1 cellular context compared by ENCODE assay signal in genomic region chr3:184017672-184018423, GRCh38.
TF ChIP-seq lines count a peak whose summit lies in the region.

Gene ABCC5, minus strand, starts transcription at chr3:184017884. Its CDS starts 3,492 bp downstream, at chr3:184014392.

TF ChIP-seq in HepG2, 621 proteins besides CTCF, POLR2A, EP300 and RAD21 (continued from another document and continues in another):
- TF ChIP-seq, protein P1, sequence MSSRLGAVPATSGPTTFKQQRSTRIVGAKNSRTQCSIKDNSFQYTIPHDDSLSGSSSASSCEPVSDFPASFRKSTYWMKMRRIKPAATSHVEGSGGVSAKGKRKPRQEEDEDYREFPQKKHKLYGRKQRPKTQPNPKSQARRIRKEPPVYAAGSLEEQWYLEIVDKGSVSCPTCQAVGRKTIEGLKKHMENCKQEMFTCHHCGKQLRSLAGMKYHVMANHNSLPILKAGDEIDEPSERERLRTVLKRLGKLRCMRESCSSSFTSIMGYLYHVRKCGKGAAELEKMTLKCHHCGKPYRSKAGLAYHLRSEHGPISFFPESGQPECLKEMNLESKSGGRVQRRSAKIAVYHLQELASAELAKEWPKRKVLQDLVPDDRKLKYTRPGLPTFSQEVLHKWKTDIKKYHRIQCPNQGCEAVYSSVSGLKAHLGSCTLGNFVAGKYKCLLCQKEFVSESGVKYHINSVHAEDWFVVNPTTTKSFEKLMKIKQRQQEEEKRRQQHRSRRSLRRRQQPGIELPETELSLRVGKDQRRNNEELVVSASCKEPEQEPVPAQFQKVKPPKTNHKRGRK (CRISPR knock-in tag; IDR thresholded peaks at IDR 0.05), result peak; percentile 65; the same call in 1 of the 2 replicates
- no peak for TF ChIP-seq RELA (CRISPR knock-in tag; IDR thresholded peaks at IDR 0.05)
- TF ChIP-seq MYPOP (CRISPR knock-in tag; IDR thresholded peaks at IDR 0.05), result peak; percentile 49; the same call in 1 of the 2 replicates
- TF ChIP-seq NCOA2 (CRISPR knock-in tag; IDR thresholded peaks at IDR 0.05), result no peak
- TF ChIP-seq GATA4 (IDR thresholded peaks at IDR 0.05; ENCODE audit: borderline replicate concordance, low read depth), result peak; percentile 50; the same call in 1 of the 2 replicates
- TF ChIP-seq CENPT (CRISPR knock-in tag; IDR thresholded peaks at IDR 0.05; ENCODE audit: low read depth), result no peak
- TF ChIP-seq SAP130 (CRISPR knock-in tag; IDR thresholded peaks at IDR 0.05; ENCODE audit: low read depth), result peak; percentile 81
- TF ChIP-seq MIER2 (CRISPR knock-in tag; IDR thresholded peaks at IDR 0.05), result no peak
- no peak for TF ChIP-seq ZNF770 (CRISPR knock-in tag; IDR thresholded peaks at IDR 0.05)
- TF ChIP-seq, protein P2, sequence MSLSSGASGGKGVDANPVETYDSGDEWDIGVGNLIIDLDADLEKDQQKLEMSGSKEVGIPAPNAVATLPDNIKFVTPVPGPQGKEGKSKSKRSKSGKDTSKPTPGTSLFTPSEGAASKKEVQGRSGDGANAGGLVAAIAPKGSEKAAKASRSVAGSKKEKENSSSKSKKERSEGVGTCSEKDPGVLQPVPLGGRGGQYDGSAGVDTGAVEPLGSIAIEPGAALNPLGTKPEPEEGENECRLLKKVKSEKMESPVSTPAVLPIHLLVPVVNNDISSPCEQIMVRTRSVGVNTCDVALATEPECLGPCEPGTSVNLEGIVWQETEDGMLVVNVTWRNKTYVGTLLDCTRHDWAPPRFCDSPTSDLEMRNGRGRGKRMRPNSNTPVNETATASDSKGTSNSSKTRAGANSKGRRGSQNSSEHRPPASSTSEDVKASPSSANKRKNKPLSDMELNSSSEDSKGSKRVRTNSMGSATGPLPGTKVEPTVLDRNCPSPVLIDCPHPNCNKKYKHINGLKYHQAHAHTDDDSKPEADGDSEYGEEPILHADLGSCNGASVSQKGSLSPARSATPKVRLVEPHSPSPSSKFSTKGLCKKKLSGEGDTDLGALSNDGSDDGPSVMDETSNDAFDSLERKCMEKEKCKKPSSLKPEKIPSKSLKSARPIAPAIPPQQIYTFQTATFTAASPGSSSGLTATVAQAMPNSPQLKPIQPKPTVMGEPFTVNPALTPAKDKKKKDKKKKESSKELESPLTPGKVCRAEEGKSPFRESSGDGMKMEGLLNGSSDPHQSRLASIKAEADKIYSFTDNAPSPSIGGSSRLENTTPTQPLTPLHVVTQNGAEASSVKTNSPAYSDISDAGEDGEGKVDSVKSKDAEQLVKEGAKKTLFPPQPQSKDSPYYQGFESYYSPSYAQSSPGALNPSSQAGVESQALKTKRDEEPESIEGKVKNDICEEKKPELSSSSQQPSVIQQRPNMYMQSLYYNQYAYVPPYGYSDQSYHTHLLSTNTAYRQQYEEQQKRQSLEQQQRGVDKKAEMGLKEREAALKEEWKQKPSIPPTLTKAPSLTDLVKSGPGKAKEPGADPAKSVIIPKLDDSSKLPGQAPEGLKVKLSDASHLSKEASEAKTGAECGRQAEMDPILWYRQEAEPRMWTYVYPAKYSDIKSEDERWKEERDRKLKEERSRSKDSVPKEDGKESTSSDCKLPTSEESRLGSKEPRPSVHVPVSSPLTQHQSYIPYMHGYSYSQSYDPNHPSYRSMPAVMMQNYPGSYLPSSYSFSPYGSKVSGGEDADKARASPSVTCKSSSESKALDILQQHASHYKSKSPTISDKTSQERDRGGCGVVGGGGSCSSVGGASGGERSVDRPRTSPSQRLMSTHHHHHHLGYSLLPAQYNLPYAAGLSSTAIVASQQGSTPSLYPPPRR (CRISPR knock-in tag; IDR thresholded peaks at IDR 0.05; ENCODE audit: borderline replicate concordance), result no peak
- TF ChIP-seq MXI1 (IDR thresholded peaks at IDR 0.05; ENCODE audit: borderline replicate concordance, low read depth, low read length), result peak; percentile 24; the same call in 2 of the 3 replicates
- no peak for TF ChIP-seq ZNF256 (CRISPR knock-in tag; conservative IDR thresholded peaks at IDR 0.05)
- no peak for TF ChIP-seq HHEX (CRISPR knock-in tag; IDR thresholded peaks at IDR 0.05)
- TF ChIP-seq ZNF292 (CRISPR knock-in tag; IDR thresholded peaks at IDR 0.05; ENCODE audit: borderline replicate concordance, low read depth), result peak; percentile 65; the same call in 1 of the 2 replicates
- TF ChIP-seq ZNF777 (CRISPR knock-in tag; IDR thresholded peaks at IDR 0.05), result no peak
- TF ChIP-seq RCOR2 (CRISPR knock-in tag; IDR thresholded peaks at IDR 0.05), result no peak
- peak; percentile 90 for TF ChIP-seq ZNF687 (CRISPR knock-in tag; IDR thresholded peaks at IDR 0.05)
- TF ChIP-seq, protein P3, sequence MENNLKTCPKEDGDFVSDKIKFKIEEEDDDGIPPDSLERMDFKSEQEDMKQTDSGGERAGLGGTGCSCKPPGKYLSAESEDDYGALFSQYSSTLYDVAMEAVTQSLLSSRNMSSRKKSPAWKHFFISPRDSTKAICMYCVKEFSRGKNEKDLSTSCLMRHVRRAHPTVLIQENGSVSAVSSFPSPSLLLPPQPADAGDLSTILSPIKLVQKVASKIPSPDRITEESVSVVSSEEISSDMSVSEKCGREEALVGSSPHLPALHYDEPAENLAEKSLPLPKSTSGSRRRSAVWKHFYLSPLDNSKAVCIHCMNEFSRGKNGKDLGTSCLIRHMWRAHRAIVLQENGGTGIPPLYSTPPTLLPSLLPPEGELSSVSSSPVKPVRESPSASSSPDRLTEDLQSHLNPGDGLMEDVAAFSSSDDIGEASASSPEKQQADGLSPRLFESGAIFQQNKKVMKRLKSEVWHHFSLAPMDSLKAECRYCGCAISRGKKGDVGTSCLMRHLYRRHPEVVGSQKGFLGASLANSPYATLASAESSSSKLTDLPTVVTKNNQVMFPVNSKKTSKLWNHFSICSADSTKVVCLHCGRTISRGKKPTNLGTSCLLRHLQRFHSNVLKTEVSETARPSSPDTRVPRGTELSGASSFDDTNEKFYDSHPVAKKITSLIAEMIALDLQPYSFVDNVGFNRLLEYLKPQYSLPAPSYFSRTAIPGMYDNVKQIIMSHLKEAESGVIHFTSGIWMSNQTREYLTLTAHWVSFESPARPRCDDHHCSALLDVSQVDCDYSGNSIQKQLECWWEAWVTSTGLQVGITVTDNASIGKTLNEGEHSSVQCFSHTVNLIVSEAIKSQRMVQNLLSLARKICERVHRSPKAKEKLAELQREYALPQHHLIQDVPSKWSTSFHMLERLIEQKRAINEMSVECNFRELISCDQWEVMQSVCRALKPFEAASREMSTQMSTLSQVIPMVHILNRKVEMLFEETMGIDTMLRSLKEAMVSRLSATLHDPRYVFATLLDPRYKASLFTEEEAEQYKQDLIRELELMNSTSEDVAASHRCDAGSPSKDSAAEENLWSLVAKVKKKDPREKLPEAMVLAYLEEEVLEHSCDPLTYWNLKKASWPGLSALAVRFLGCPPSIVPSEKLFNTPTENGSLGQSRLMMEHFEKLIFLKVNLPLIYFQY (CRISPR knock-in tag; IDR thresholded peaks at IDR 0.05; ENCODE audit: borderline replicate concordance), result no peak
- TF ChIP-seq ZNF333 (CRISPR knock-in tag; IDR thresholded peaks at IDR 0.05; ENCODE audit: borderline replicate concordance), result peak; percentile 74; the same call in 1 of the 2 replicates
- TF ChIP-seq, protein P4, sequence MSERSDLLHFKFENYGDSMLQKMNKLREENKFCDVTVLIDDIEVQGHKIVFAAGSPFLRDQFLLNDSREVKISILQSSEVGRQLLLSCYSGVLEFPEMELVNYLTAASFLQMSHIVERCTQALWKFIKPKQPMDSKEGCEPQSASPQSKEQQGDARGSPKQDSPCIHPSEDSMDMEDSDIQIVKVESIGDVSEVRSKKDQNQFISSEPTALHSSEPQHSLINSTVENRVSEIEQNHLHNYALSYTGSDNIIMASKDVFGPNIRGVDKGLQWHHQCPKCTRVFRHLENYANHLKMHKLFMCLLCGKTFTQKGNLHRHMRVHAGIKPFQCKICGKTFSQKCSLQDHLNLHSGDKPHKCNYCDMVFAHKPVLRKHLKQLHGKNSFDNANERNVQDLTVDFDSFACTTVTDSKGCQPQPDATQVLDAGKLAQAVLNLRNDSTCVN (CRISPR knock-in tag; IDR thresholded peaks at IDR 0.05; ENCODE audit: borderline replicate concordance), result peak; percentile 40
- no peak for TF ChIP-seq ZNF619 (CRISPR knock-in tag; IDR thresholded peaks at IDR 0.05)
- TF ChIP-seq ARNTL (CRISPR knock-in tag; IDR thresholded peaks at IDR 0.05), result 0 out of 2 replicates have a peak, but pooled peaks have one; percentile 48
- TF ChIP-seq ZNF740 (CRISPR knock-in tag; IDR thresholded peaks at IDR 0.05), result 0 out of 2 replicates have a peak, but pooled peaks have one; percentile 5
- 0 out of 2 replicates have a peak, but pooled peaks have one; percentile 1 for TF ChIP-seq ZNF773 (CRISPR knock-in tag; IDR thresholded peaks at IDR 0.05; ENCODE audit: borderline replicate concordance)
- TF ChIP-seq ZNF563 (CRISPR knock-in tag; IDR thresholded peaks at IDR 0.05), result no peak
- TF ChIP-seq NAIF1 (CRISPR knock-in tag; IDR thresholded peaks at IDR 0.05; ENCODE audit: borderline replicate concordance), result no peak
- TF ChIP-seq CBFB (CRISPR knock-in tag; IDR thresholded peaks at IDR 0.05), result peak; percentile 33; the same call in 1 of the 2 replicates
- TF ChIP-seq, protein P5, sequence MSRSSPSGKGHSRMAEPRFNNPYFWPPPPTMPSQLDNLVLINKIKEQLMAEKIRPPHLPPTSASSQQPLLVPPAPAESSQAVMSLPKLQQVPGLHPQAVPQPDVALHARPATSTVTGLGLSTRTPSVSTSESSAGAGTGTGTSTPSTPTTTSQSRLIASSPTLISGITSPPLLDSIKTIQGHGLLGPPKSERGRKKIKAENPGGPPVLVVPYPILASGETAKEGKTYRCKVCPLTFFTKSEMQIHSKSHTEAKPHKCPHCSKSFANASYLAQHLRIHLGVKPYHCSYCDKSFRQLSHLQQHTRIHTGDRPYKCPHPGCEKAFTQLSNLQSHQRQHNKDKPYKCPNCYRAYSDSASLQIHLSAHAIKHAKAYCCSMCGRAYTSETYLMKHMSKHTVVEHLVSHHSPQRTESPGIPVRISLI (CRISPR knock-in tag; IDR thresholded peaks at IDR 0.05; ENCODE audit: borderline replicate concordance), result no peak; the same call in 1 of the 2 replicates
- TF ChIP-seq ZSCAN31 (CRISPR knock-in tag; IDR thresholded peaks at IDR 0.05; ENCODE audit: low read depth), result no peak; the same call in 1 of the 2 replicates
- TF ChIP-seq NFKB2 (CRISPR knock-in tag; IDR thresholded peaks at IDR 0.05; ENCODE audit: borderline replicate concordance), result 0 out of 2 replicates have a peak, but pooled peaks have one; percentile 50
- peak; percentile 45; the same call in 1 of the 2 replicates for TF ChIP-seq ARID2 (CRISPR knock-in tag; IDR thresholded peaks at IDR 0.05; ENCODE audit: borderline replicate concordance)
- peak; percentile 47; the same call in 1 of the 2 replicates for TF ChIP-seq ZNF460 (CRISPR knock-in tag; IDR thresholded peaks at IDR 0.05; ENCODE audit: borderline replicate concordance)
- TF ChIP-seq ZFX (CRISPR knock-in tag; IDR thresholded peaks at IDR 0.05; ENCODE audit: low read depth), result peak; percentile 82
- TF ChIP-seq TCF12 (IDR thresholded peaks at IDR 0.05), result no peak
- no peak for TF ChIP-seq TCF12 (CRISPR knock-in tag; IDR thresholded peaks at IDR 0.05)
- TF ChIP-seq PHF21A (CRISPR knock-in tag; IDR thresholded peaks at IDR 0.05), result peak; percentile 64; the same call in 1 of the 2 replicates
- 0 out of 2 replicates have a peak, but pooled peaks have one; percentile 28 for TF ChIP-seq KMT2A (CRISPR knock-in tag; IDR thresholded peaks at IDR 0.05)
